ENCODE assay signal across 9 cellular contexts in the genomic region with DNA sequence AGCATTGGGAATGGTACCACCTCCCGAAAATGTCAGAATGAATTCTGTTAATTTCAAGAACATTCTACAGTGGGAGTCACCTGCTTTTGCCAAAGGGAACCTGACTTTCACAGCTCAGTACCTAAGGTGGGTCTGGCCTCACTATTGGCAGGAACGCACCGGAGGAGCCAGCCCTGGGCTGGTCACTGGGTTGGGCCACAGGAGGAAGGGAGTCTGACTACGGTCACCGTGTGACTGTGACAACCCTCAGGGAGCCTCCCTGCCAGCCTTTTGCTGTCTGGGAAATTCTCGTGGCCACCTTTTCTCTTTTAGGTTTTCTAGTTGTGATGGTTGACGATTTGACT. TPM values are rescaled to one million over a fixed set of nuclear protein-coding genes. Genes with fewer than 3 reads are reported as not detected.
DNase-seq lines count a peak whose midpoint lies in the region; ATAC-seq and TF ChIP-seq lines count a peak whose summit lies in the region.
"Had no signal": no experiment of that assay in that cellular context is flagged by ENCODE, and none has a peak within 500 bp of the region (broad histone marks: within the 10 kb centered on the region; RNA-seq: fewer than 3 reads in every experiment).

No MANE protein-coding gene starts in this region.

- H3K9me3 ChIP-seq in Karpas-422 (ENCODE audit: low read length) (no peaks in the 10 kb centered on the region), mucosa of rectum (ENCODE audit: control insufficient read depth in 2 of 2, low read length in 2 of 2) (no peaks in the 10 kb centered on the region)
- H3K9me3 ChIP-seq: SJCRH30 had no signal

- H3K79me2 ChIP-seq in Karpas-422 (ENCODE audit: low read length): peaks cover 25% of the 10 kb centered on the region

- H3K36me3 ChIP-seq in Karpas-422 (ENCODE audit: insufficient read depth, low read length) (peaks cover 23% of the 10 kb centered on the region), mucosa of rectum (ENCODE audit: control insufficient read depth in 2 of 2, insufficient read depth in 2 of 2, low read length in 2 of 2) (peaks cover 15 to 16% of the 10 kb centered on the region in 2 donors)

- peak overlapping the region; percentile 99 for H3K4me2 ChIP-seq in Karpas-422 (ENCODE audit: low read depth, low read length, poor library complexity, severe bottlenecking)

- ATAC-seq in GM21529 (IDR thresholded peaks at IDR 0.05; ENCODE audit: unreplicated experiment) (peak; percentile 6), HG03095 (IDR thresholded peaks at IDR 0.05; ENCODE audit: unreplicated experiment) (no peak)

- H3K9ac ChIP-seq in Karpas-422 (ENCODE audit: low read length): no peak overlapping the region
- peak overlapping the region; percentile 41 to 99 for H3K9ac ChIP-seq in mucosa of rectum (ENCODE audit: low read depth in 1 of 2, low read length in 2 of 2)

- no peaks in the 10 kb centered on the region for H3K27me3 ChIP-seq in Karpas-422 (ENCODE audit: low read length)
- no peaks in the 10 kb centered on the region for H3K27me3 ChIP-seq in mucosa of rectum (ENCODE audit: control insufficient read depth in 2 of 2, insufficient read depth in 2 of 2, low read length in 2 of 2)
- H3K27me3 ChIP-seq: SJCRH30 had no signal

- DNase-seq in GM12865 (ENCODE audit: low read depth) (no peak), Karpas-422 (no peak), amniotic stem cell (lab: John Stamatoyannopoulos, UW) (no peak), SKM-1 (lab: John Stamatoyannopoulos, UW; ENCODE audit: unreplicated experiment) (no peak)
- DNase-seq in stimulated activated CD4-positive, alpha-beta T cell treated with anti-CD3 and anti-CD28 coated beads, Interleukin-4, amount 100 ng/mL, for 1 hour: no peak
- DNase-seq: SJCRH30 had no signal

- H3K4me3 ChIP-seq in GM12865 (ENCODE audit: low read depth, low read length) (peak overlapping the region; percentile 86), Karpas-422 (ENCODE audit: low read length) (peak overlapping the region; percentile 84; the same call in 1 of the 2 replicates), mucosa of rectum (ENCODE audit: low read length in 2 of 2) (peak overlapping the region; percentile 34 to 50)
- H3K4me3 ChIP-seq: SJCRH30 had no signal

- no peaks in the 10 kb centered on the region for H4K20me1 ChIP-seq in Karpas-422 (ENCODE audit: insufficient read depth, low read depth, low read length)

- no peak for TF ChIP-seq CTCF in GM12865 (IDR thresholded peaks at IDR 0.05; ENCODE audit: insufficient read depth, low read depth, low read length, missing control alignments)

- H3K9me2 ChIP-seq in Karpas-422 (replicated peaks; ENCODE audit: insufficient read depth, low read length): no peaks in the 10 kb centered on the region

- H3K27ac ChIP-seq in Karpas-422 (ENCODE audit: low read length): peak overlapping the region; percentile 7; the same call in 1 of the 2 replicates
- peak overlapping the region; percentile 90 to 94 for H3K27ac ChIP-seq in mucosa of rectum (ENCODE audit: low read depth in 2 of 2, low read length in 2 of 2)
- H3K27ac ChIP-seq: SJCRH30 had no signal

- no peak overlapping the region for H2AFZ ChIP-seq in Karpas-422 (ENCODE audit: low read length)

- H3K4me1 ChIP-seq in Karpas-422 (ENCODE audit: low read length) (peaks cover 46% of the 10 kb centered on the region), mucosa of rectum (ENCODE audit: control insufficient read depth in 2 of 2, insufficient read depth in 2 of 2, low read length in 2 of 2) (peaks cover 36 to 38% of the 10 kb centered on the region in 2 donors)

RNA-seq across cellular contexts. Expression of a gene that starts 2.2 kb away (rescaled TPM):
- 48.8 and 67.0 TPM in 2 replicates for total RNA-seq in Karpas-422 (2014; rRNA removed; shearing (Covaris generic); ENCODE audit: low replicate concordance)

RNA-seq across cellular contexts. Expression of a gene that starts 38.6 kb away (rescaled TPM):
- total RNA-seq in Karpas-422 (2014; rRNA removed; shearing (Covaris generic); ENCODE audit: low replicate concordance): 10.2 and 25.3 TPM in 2 replicates

RNA-seq across cellular contexts. Expression of a gene that starts 56.4 kb away (rescaled TPM):
- 6.8 and 10.5 TPM in 2 replicates for total RNA-seq in Karpas-422 (2014; rRNA removed; shearing (Covaris generic); ENCODE audit: low replicate concordance)
